Comparison of ENCODE assay signal across 1 cellular context in genomic region chr1:205285391-205286101, GRCh38.
TF ChIP-seq lines count a peak whose summit lies in the region.

No MANE protein-coding gene starts in this region.

TF ChIP-seq in HCT116, 20 proteins besides CTCF, POLR2A, EP300 and RAD21 (continued from another document):
- TF ChIP-seq SIN3A (IDR thresholded peaks at IDR 0.05; ENCODE audit: low read depth) (no peak), SRF (IDR thresholded peaks at IDR 0.05; ENCODE audit: low read depth) (no peak), ELF1 (IDR thresholded peaks at IDR 0.05; ENCODE audit: borderline replicate concordance, low read depth) (no peak), ZNF274 (IDR thresholded peaks at IDR 0.05; ENCODE audit: low read depth, low read length) (no peak), CEBPB (IDR thresholded peaks at IDR 0.05; ENCODE audit: low read depth) (no peak), ZFX (IDR thresholded peaks at IDR 0.05) (no peak), REST (IDR thresholded peaks at IDR 0.05; ENCODE audit: low read depth) (no peak), EZH2phosphoT487 (IDR thresholded peaks at IDR 0.05; ENCODE audit: borderline replicate concordance) (no peak), CBX3 (IDR thresholded peaks at IDR 0.05; ENCODE audit: low read depth) (no peak), POLR2AphosphoS5 (IDR thresholded peaks at IDR 0.05; ENCODE audit: low read depth, low read length) (no peak), JUND (IDR thresholded peaks at IDR 0.05) (no peak), TCF7L2 (IDR thresholded peaks at IDR 0.05; ENCODE audit: borderline replicate concordance, extremely low read depth, insufficient read depth, insufficient read length) (no peak), MAX (IDR thresholded peaks at IDR 0.05) (no peak), FOSL1 (IDR thresholded peaks at IDR 0.05; ENCODE audit: low read depth) (no peak)
TF ChIP-seq in HCT116: peak in this region for 0.
